1 cellular context compared by ENCODE assay signal in genomic region chr4:10106421-10107039, GRCh38.
TF ChIP-seq lines count a peak whose summit lies in the region.

No MANE protein-coding gene starts in this region.

TF ChIP-seq in K562, 482 proteins besides CTCF, POLR2A, EP300 and RAD21 (continued from another document and continues in another):
- peak; percentile 22; the same call in 1 of the 2 replicates for TF ChIP-seq MYC (IDR thresholded peaks at IDR 0.05; ENCODE audit: low read depth, low read length)
- TF ChIP-seq MYC (CRISPR knock-in tag; IDR thresholded peaks at IDR 0.05; ENCODE audit: borderline replicate concordance, low read depth): no peak
- TF ChIP-seq XRCC3 (IDR thresholded peaks at IDR 0.05): no peak
- 0 out of 2 replicates have a peak, but pooled peaks have one; percentile 28 for TF ChIP-seq CTBP1 (IDR thresholded peaks at IDR 0.05; ENCODE audit: borderline replicate concordance)
- TF ChIP-seq L3MBTL2 (IDR thresholded peaks at IDR 0.05): peak; percentile 66
- TF ChIP-seq ATF3 (IDR thresholded peaks at IDR 0.05): peak; percentile 68
- no peak for TF ChIP-seq ATF3 (CRISPR knock-in tag; conservative IDR thresholded peaks at IDR 0.05)
- no peak for TF ChIP-seq THRAP3 (IDR thresholded peaks at IDR 0.05; ENCODE audit: borderline replicate concordance)
- no peak for TF ChIP-seq KLF13 (tag; IDR thresholded peaks at IDR 0.05; ENCODE audit: borderline replicate concordance, low read depth)
- TF ChIP-seq EGR1 (conservative IDR thresholded peaks at IDR 0.05): peak; percentile 47
- peak; percentile 38; the same call in 1 of the 2 replicates for TF ChIP-seq RBFOX2 (IDR thresholded peaks at IDR 0.05; ENCODE audit: low read depth, low read length)
- TF ChIP-seq PKNOX1 (IDR thresholded peaks at IDR 0.05): 0 out of 2 replicates have a peak, but pooled peaks have one; percentile 4
- peak; percentile 38 to 78; a peak in 3 of 4 replicates for TF ChIP-seq MNT (conservative IDR thresholded peaks at IDR 0.05)
- peak; percentile 65; the same call in 1 of the 2 replicates for TF ChIP-seq SMARCE1 (IDR thresholded peaks at IDR 0.05)
- TF ChIP-seq ZNF318 (IDR thresholded peaks at IDR 0.05; ENCODE audit: borderline replicate concordance in 1 of 2, low read depth in 1 of 2): no peak
- TF ChIP-seq CREB3L1 (IDR thresholded peaks at IDR 0.05; ENCODE audit: borderline replicate concordance, low read depth): no peak
- TF ChIP-seq HMBOX1 (IDR thresholded peaks at IDR 0.05): peak; percentile 15; the same call in 1 of the 2 replicates
- TF ChIP-seq ARHGAP35 (IDR thresholded peaks at IDR 0.05; ENCODE audit: partially characterized antibody): no peak
- peak; percentile 85 for TF ChIP-seq JUND (IDR thresholded peaks at IDR 0.05; ENCODE audit: borderline replicate concordance, low read depth, low read length)
- peak; percentile 68; the same call in 1 of the 3 replicates for TF ChIP-seq JUND (tag; IDR thresholded peaks at IDR 0.05; ENCODE audit: borderline replicate concordance, low read depth, low read length)
- peak; percentile 6 for TF ChIP-seq DACH1 (IDR thresholded peaks at IDR 0.05; ENCODE audit: partially characterized antibody)
- TF ChIP-seq ZBTB17 (CRISPR knock-in tag; IDR thresholded peaks at IDR 0.05): no peak
- TF ChIP-seq USF1 (CRISPR knock-in tag; IDR thresholded peaks at IDR 0.05): peak; percentile 72
- peak; percentile 27; the same call in 1 of the 2 replicates for TF ChIP-seq ZBTB7A (IDR thresholded peaks at IDR 0.05; ENCODE audit: borderline replicate concordance, control insufficient read depth, low read depth, low read length)
- TF ChIP-seq E2F6 (IDR thresholded peaks at IDR 0.05; ENCODE audit: borderline replicate concordance in 1 of 2, extremely low read depth in 1 of 2, insufficient read depth in 1 of 2, insufficient read length in 1 of 2, low read depth in 1 of 2, low read length in 1 of 2, poor library complexity in 1 of 2, severe bottlenecking in 1 of 2): peak; percentile 32 to 78
- TF ChIP-seq RCOR1 (IDR thresholded peaks at IDR 0.05; ENCODE audit: borderline replicate concordance in 1 of 2, low read depth in 2 of 2, low read length in 2 of 2): peak in 1 of 2 experiments; percentile 77; a peak in 2 of 4 replicates
- peak; percentile 52 to 72; a peak in 3 of 4 replicates for TF ChIP-seq MAZ (CRISPR knock-in tag; conservative IDR thresholded peaks at IDR 0.05 in 1 of 2, IDR thresholded peaks at IDR 0.05 in 1 of 2)
- peak; percentile 48; the same call in 1 of the 2 replicates for TF ChIP-seq USF2 (CRISPR knock-in tag; IDR thresholded peaks at IDR 0.05)
- TF ChIP-seq XRCC5 (IDR thresholded peaks at IDR 0.05; ENCODE audit: low read depth, low read length): no peak
- peak; percentile 62; the same call in 1 of the 2 replicates for TF ChIP-seq DPF2 (IDR thresholded peaks at IDR 0.05)
- no peak for TF ChIP-seq ZNF609 (CRISPR knock-in tag; IDR thresholded peaks at IDR 0.05; ENCODE audit: borderline replicate concordance)
- TF ChIP-seq MYNN (IDR thresholded peaks at IDR 0.05): 0 out of 2 replicates have a peak, but pooled peaks have one; percentile 27
- TF ChIP-seq MYNN (CRISPR knock-in tag; IDR thresholded peaks at IDR 0.05): no peak
